Comparison of ENCODE assay signal across 7 cellular contexts in the genomic region with DNA sequence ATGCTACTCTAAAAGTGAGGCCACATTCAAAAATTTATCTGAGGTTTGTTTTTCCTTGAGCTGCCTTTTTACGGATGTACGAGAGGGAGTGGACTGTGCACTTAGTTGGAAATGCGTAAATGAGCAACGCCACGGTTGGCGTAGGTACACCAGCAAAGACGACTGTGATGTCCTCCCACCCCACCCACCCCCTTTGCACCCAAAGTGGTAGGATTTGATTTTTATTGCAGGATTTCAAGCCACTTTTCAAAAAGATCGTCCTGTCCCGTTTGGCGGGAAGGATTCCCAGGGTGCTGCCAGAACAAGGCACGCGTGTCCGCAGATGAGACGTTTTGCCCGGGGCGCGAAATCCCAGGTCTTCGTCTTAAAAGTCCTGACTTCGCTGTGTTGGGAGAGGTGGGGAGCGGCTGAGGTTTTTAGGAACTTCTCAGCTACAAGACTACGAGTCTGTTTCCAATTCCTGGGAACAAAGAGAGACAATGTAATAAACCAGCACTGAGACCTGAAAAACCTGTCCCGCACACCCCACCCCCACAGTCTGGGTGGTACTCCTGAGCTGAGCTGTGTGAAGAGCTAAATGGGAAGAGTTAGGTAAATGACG. TPM values are rescaled to one million over a fixed set of nuclear protein-coding genes. Genes with fewer than 3 reads are reported as not detected.
A peak's percentile ranks its signal among the peaks of the same experiment; 100 is the strongest.
DNase-seq lines count a peak whose midpoint lies in the region; ATAC-seq, FAIRE-seq and TF ChIP-seq lines count a peak whose summit lies in the region.

No MANE protein-coding gene starts in this region.

- H3K27me3 Mint-ChIP-seq in natural killer cell (ENCODE audit: low read depth in 2 of 2) = peaks cover 9 to 11% of the 10 kb centered on the region in 2 donors

- H3K4me1 Mint-ChIP-seq in natural killer cell = peaks cover 5 to 17% of the 10 kb centered on the region in 2 donors

- no peak for ATAC-seq in natural killer cell
- no peak for ATAC-seq in GM21723 (IDR thresholded peaks at IDR 0.05; ENCODE audit: unreplicated experiment)

- no peak for TF ChIP-seq CTCF in OCI-LY3 (IDR thresholded peaks at IDR 0.05; ENCODE audit: low read depth, low read length)
- no peak for TF ChIP-seq CTCF in endothelial cell of umbilical vein (IDR thresholded peaks at IDR 0.05; ENCODE audit: extremely low read depth in 1 of 2, insufficient read depth in 1 of 2, low read depth in 1 of 2, low read length in 2 of 2)
- no peak for TF ChIP-seq CTCF in natural killer cell (IDR thresholded peaks at IDR 0.05)

- TF ChIP-seq POLR2A in endothelial cell of umbilical vein (IDR thresholded peaks at IDR 0.05; ENCODE audit: low read depth, low read length) = no peak

- H3K4me2 ChIP-seq in OCI-LY3 (ENCODE audit: low read length) (peak overlapping the region; percentile 53), endothelial cell of umbilical vein (ENCODE audit: insufficient read depth, low read length) (peak overlapping the region; percentile 99)

- H3K9ac ChIP-seq in OCI-LY3 (ENCODE audit: low read length) = no peak overlapping the region; the same call in 1 of the 2 replicates
- peak overlapping the region; percentile 77 for H3K9ac ChIP-seq in endothelial cell of umbilical vein (replicated peaks; ENCODE audit: extremely low read depth, insufficient read depth, low read length)

- no peak overlapping the region for H2AFZ ChIP-seq in OCI-LY3 (ENCODE audit: low read depth, low read length)
- H2AFZ ChIP-seq in endothelial cell of umbilical vein (ENCODE audit: low read depth, low read length) = peak overlapping the region; percentile 76

- DNase-seq in HEK293T (ENCODE audit: extremely low spot score) = no peak
- no peak for DNase-seq in endothelial cell of umbilical vein (ENCODE audit: low read depth, low spot score)
- peak; percentile 17 for DNase-seq in natural killer cell
- no peak for DNase-seq in NCI-H774 (lab: John Stamatoyannopoulos, UW)
- DNase-seq in GDM1 (lab: John Stamatoyannopoulos, UW) = no peak

- CTCF ChIA-PET in HEK293T (lab: Yijun Ruan, JAX) = no interaction called here
- CTCF ChIA-PET in endothelial cell of umbilical vein (lab: Charles Lee) = interaction anchor here (1.0 to 6.1 kb wide), 3 partner anchors 94 to 916 kb away, joined by 4 to 47 read pairs (median 5); no protein-coding TSS in a partner anchor

- peak overlapping the region; percentile 80 for H3K4me3 ChIP-seq in OCI-LY3 (ENCODE audit: low read length)
- peak overlapping the region; percentile 31 to 88 (median 43) for H3K4me3 ChIP-seq in endothelial cell of umbilical vein (replicated peaks in 1 of 3; ENCODE audit: insufficient read depth in 1 of 3, low read depth in 1 of 3, low read length in 3 of 3)

- peak overlapping the region; percentile 93 to 95 for H3K27ac Mint-ChIP-seq in natural killer cell

- dilution Hi-C loops in endothelial cell of umbilical vein (cut with MboI; ENCODE audit: extremely low pct_ligation_motif_present, low sequenced_read_pairs) = no loop called here

- no peaks in the 10 kb centered on the region for H3K9me1 ChIP-seq in endothelial cell of umbilical vein (replicated peaks; ENCODE audit: control insufficient read depth, extremely low read depth, insufficient read depth, low read length)

- H3K4me1 ChIP-seq in OCI-LY3 (ENCODE audit: low read length) (no peaks in the 10 kb centered on the region; the same call in 1 of the 2 replicates), endothelial cell of umbilical vein (ENCODE audit: control insufficient read depth, extremely low read depth, insufficient read depth, low read length) (peaks cover 20% of the 10 kb centered on the region)

- no peak for FAIRE-seq in endothelial cell of umbilical vein (lab: Jason Lieb, UNC)

- H3K36me3 Mint-ChIP-seq in natural killer cell = no peaks in the 10 kb centered on the region

- no peaks in the 10 kb centered on the region for H3K79me2 ChIP-seq in OCI-LY3 (ENCODE audit: low read length)
- H3K79me2 ChIP-seq in endothelial cell of umbilical vein (ENCODE audit: control insufficient read depth, insufficient read depth, low read length) = peaks cover 36% of the 10 kb centered on the region

- H3K27me3 ChIP-seq in OCI-LY3 (ENCODE audit: low read depth, low read length) = peaks cover 35% of the 10 kb centered on the region
- peaks cover 3 to 5% of the 10 kb centered on the region in 2 experiments for H3K27me3 ChIP-seq in endothelial cell of umbilical vein (ENCODE audit: control insufficient read depth in 2 of 2, insufficient read depth in 2 of 2, low read length in 2 of 2)

- intact Hi-C loops in endothelial cell of umbilical vein (cut with micrococcal nuclease) = no loop called here
- intact Hi-C loops in natural killer cell (cut with micrococcal nuclease) = no loop called here

- POLR2A ChIA-PET in HEK293T (lab: Yijun Ruan, JAX) = interaction anchor here (1.1 to 1.6 kb wide), 3 partner anchors 25 to 292 kb away, joined by 3 to 4 read pairs (median 4); no protein-coding TSS in a partner anchor
- POLR2A ChIA-PET in endothelial cell of umbilical vein (lab: Charles Lee) = interaction anchor here (1.1 kb wide), 1 partner anchor 94 kb away, joined by 3 read pairs; no protein-coding TSS in a partner anchor

- H4K20me1 ChIP-seq in OCI-LY3 (ENCODE audit: insufficient read depth, low read length) (no peaks in the 10 kb centered on the region), endothelial cell of umbilical vein (replicated peaks; ENCODE audit: control insufficient read depth, extremely low read depth, insufficient read depth, low read length) (peaks cover 3% of the 10 kb centered on the region)

- peak overlapping the region; percentile 99 for H3K4me3 Mint-ChIP-seq in natural killer cell

- H3K9me3 ChIP-seq in OCI-LY3 (ENCODE audit: insufficient read depth, low read length) = no peaks in the 10 kb centered on the region
- no peaks in the 10 kb centered on the region for H3K9me3 ChIP-seq in endothelial cell of umbilical vein (replicated peaks; ENCODE audit: control insufficient read depth, insufficient read depth, low read length)

- no peaks in the 10 kb centered on the region for H3K9me3 Mint-ChIP-seq in natural killer cell

- H3K36me3 ChIP-seq in OCI-LY3 (replicated peaks; ENCODE audit: low read depth, low read length) = no peaks in the 10 kb centered on the region
- H3K36me3 ChIP-seq in endothelial cell of umbilical vein (ENCODE audit: control insufficient read depth in 2 of 2, extremely low read depth in 1 of 2, insufficient read depth in 2 of 2, low read length in 2 of 2) = no peaks in the 10 kb centered on the region

- no TSS peak for BruUV-seq in endothelial cell of umbilical vein (replicated peaks; lab: Mats Ljungman, UMichigan)

- H3K27ac ChIP-seq in OCI-LY3 (ENCODE audit: low read length) = no peak overlapping the region
- peak overlapping the region; percentile 35 for H3K27ac ChIP-seq in endothelial cell of umbilical vein (ENCODE audit: insufficient read depth, low read depth, low read length)

TF ChIP-seq in HEK293T, 16 proteins besides CTCF, POLR2A, EP300 and RAD21:
- TF ChIP-seq L3MBTL2 (conservative IDR thresholded peaks at IDR 0.05) (peak; percentile 85), NFRKB (IDR thresholded peaks at IDR 0.05) (no peak)
TF ChIP-seq in HEK293T: peak in this region for 1.

TF ChIP-seq in endothelial cell of umbilical vein, 7 proteins besides CTCF, POLR2A, EP300 and RAD21:
- TF ChIP-seq, protein P1, sequence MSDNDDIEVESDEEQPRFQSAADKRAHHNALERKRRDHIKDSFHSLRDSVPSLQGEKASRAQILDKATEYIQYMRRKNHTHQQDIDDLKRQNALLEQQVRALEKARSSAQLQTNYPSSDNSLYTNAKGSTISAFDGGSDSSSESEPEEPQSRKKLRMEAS (IDR thresholded peaks at IDR 0.05; ENCODE audit: insufficient read depth, insufficient read length) = no peak
- TF ChIP-seq POLR2AphosphoS5 (IDR thresholded peaks at IDR 0.05; ENCODE audit: insufficient read depth, low read depth, low read length) (no peak), GATA2 (IDR thresholded peaks at IDR 0.05; ENCODE audit: insufficient read depth, insufficient read length, low read depth, low read length) (no peak), JUN (IDR thresholded peaks at IDR 0.05; ENCODE audit: borderline replicate concordance, insufficient read depth, insufficient read length, low read depth) (no peak), FOS (IDR thresholded peaks at IDR 0.05; ENCODE audit: borderline replicate concordance, insufficient read depth, low read length) (no peak), MYC (IDR thresholded peaks at IDR 0.05; ENCODE audit: low read depth, low read length) (no peak), EZH2 (IDR thresholded peaks at IDR 0.05; ENCODE audit: borderline replicate concordance, low read depth, low read length, severe bottlenecking) (no peak)

RNA-seq across cellular contexts. Expression of a gene that starts 1.0 kb away (rescaled TPM):
- total RNA-seq in endothelial cell of umbilical vein (58.2 and 60.8 TPM in 2 replicates), natural killer cell (10 to 100 TPM; 38.8 to 58.9 (median 44.5) TPM)
- 54.6 and 55.0 TPM in 2 replicates for polyA plus RNA-seq in endothelial cell of umbilical vein
- 50.4 and 55.6 TPM in 2 replicates for polyA plus RNA-seq in endothelial cell of umbilical vein (2011; cell fraction: cytosol; rRNA removed)
- polyA plus RNA-seq in endothelial cell of umbilical vein (2011; cell fraction: nucleus; rRNA removed) = 67.2 and 67.7 TPM in 2 replicates
- polyA plus RNA-seq in endothelial cell of umbilical vein (2012) = 46.0 and 50.3 TPM in 2 replicates
- 59.1 and 65.1 TPM in 2 replicates for polyA minus RNA-seq in endothelial cell of umbilical vein
- polyA minus RNA-seq in endothelial cell of umbilical vein (2011; cell fraction: cytosol; rRNA and poly(A)+ RNA removed) = not detected
- 57.3 and 57.5 TPM in 2 replicates for polyA minus RNA-seq in endothelial cell of umbilical vein (2011; cell fraction: nucleus; rRNA and poly(A)+ RNA removed)
